8 cellular contexts compared by ENCODE assay signal in the genomic region with DNA sequence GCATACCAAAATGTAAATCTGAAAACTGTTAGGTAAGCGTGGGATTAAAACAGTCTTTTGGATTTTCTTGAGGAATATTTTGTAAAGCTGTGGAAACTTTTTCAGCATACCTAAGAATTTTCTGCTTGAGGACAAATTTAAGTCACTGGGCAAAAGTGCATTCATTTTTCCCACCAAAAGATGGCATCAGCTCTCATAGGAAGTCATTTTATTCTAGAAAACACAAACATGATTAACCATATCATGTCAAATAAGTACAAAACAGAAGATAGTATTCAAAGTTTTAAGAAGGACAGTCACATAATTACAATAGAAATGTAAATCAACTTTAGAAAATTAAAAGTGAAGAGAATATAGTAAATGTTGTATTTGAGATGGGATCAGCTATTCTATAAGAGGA.
A peak's percentile ranks its signal among the peaks of the same experiment; 100 is the strongest.
DNase-seq lines count a peak whose midpoint lies in the region; TF ChIP-seq lines count a peak whose summit lies in the region.

No MANE protein-coding gene starts in this region.

- H3K36me3 ChIP-seq in adrenal gland (replicated peaks in 1 of 2): peaks cover 0 to 14% of the 10 kb centered on the region in 2 donors
- no peaks in the 10 kb centered on the region for H3K36me3 ChIP-seq in kidney epithelial cell (ENCODE audit: control insufficient read depth, insufficient read depth, low read length)
- H3K36me3 ChIP-seq in MG63: no peaks in the 10 kb centered on the region
- H3K36me3 ChIP-seq in tibial artery: peaks cover 0 to 18% (median 8%) of the 10 kb centered on the region in 3 donors

- WGBS in adrenal gland, 4 donors: 78 to 94% (median 89%) methylated on average over 1 of the region's 1 CpG

- intact Hi-C loops in adrenal gland (cut with DNase I): no loop called here
- intact Hi-C loops in tibial artery (cut with DNase I; ENCODE audit: low total_unique reads): no loop called here

- H3K27ac ChIP-seq in adrenal gland: no peak overlapping the region
- no peak overlapping the region for H3K27ac ChIP-seq in tibial artery

- peak; percentile 7 to 41 (median 18) for TF ChIP-seq CTCF in adrenal gland (IDR thresholded peaks at IDR 0.05)
- TF ChIP-seq CTCF in kidney epithelial cell (IDR thresholded peaks at IDR 0.05; ENCODE audit: insufficient read depth, low read length, poor library complexity, severe bottlenecking): peak; percentile 18
- TF ChIP-seq CTCF in tibial artery (IDR thresholded peaks at IDR 0.05): peak in 1 of 2 experiments; percentile 31

- DNase-seq in Ammon's horn (ENCODE audit: low spot score) (peak; percentile 27), HT-29 (ENCODE audit: low spot score) (peak; percentile 48), adrenal gland (no peak), kidney epithelial cell (ENCODE audit: low read depth) (no peak), MG63 (no peak), NCI-H82 treated with DMSO at 0.1 percent for 48 hours (lab: John Stamatoyannopoulos, UW; ENCODE audit: unreplicated experiment) (no peak), tibial artery (no peak), RPMI8226 (no peak)

- H3K27me3 ChIP-seq in adrenal gland: no peaks in the 10 kb centered on the region
- no peaks in the 10 kb centered on the region for H3K27me3 ChIP-seq in kidney epithelial cell (ENCODE audit: control insufficient read depth, insufficient read depth, low read length)
- H3K27me3 ChIP-seq in MG63: no peaks in the 10 kb centered on the region
- no peaks in the 10 kb centered on the region for H3K27me3 ChIP-seq in tibial artery

- TF ChIP-seq POLR2A in adrenal gland (IDR thresholded peaks at IDR 0.05): no peak

- H3K4me1 ChIP-seq in adrenal gland (replicated peaks in 1 of 2) (peaks cover 0 to 3% of the 10 kb centered on the region in 2 donors), tibial artery (peaks cover 0 to 7% (median 0%) of the 10 kb centered on the region in 4 donors)

- H3K9me3 ChIP-seq in adrenal gland (replicated peaks in 1 of 3) (no peaks in the 10 kb centered on the region), MG63 (no peaks in the 10 kb centered on the region), tibial artery (no peaks in the 10 kb centered on the region)

- H3K4me3 ChIP-seq in adrenal gland (no peak overlapping the region), kidney epithelial cell (ENCODE audit: low read depth, low read length) (no peak overlapping the region), MG63 (no peak overlapping the region), tibial artery (no peak overlapping the region)

Comparison
In these comparisons a context has a peak if more than half of its experiments do, and no peak if none do; other contexts are left out.
1. DNase-seq: peak in Ammon's horn (single experiment) and HT-29 (single experiment); none in adrenal gland (0 of 7), kidney epithelial cell (single experiment), MG63 (single experiment), NCI-H82 treated with DMSO at 0.1 percent for 48 hours (single experiment), tibial artery (0 of 2) and RPMI8226 (single experiment).